Comparison of ENCODE assay signal across 32 cellular contexts in genomic region chr21:14530574-14530973, GRCh38. TPM values are rescaled to one million over a fixed set of nuclear protein-coding genes. Genes with fewer than 3 reads are reported as not detected.
DNase-seq lines count a peak whose midpoint lies in the region; ATAC-seq and TF ChIP-seq lines count a peak whose summit lies in the region.
"Had no signal": no experiment of that assay in that cellular context is flagged by ENCODE, and none has a peak within 500 bp of the region (broad histone marks: within the 10 kb centered on the region; RNA-seq: fewer than 3 reads in every experiment).

No MANE protein-coding gene starts in this region.

- peaks cover 62% of the 10 kb centered on the region for H3K4me1 Mint-ChIP-seq in activated CD4-positive, alpha-beta T cell treated with anti-CD3 and anti-CD28 coated beads, Interleukin-2, amount 10 ng/mL, durations not matched to agents 24 days and 14 days
- H3K4me1 Mint-ChIP-seq in CD4-positive, alpha-beta memory T cell = peaks cover 53 to 74% (median 65%) of the 10 kb centered on the region in 4 donors
- H3K4me1 Mint-ChIP-seq in activated B cell treated with CpG ODN at 0.5 μM for 24 hours = peaks cover 77% of the 10 kb centered on the region
- H3K4me1 Mint-ChIP-seq in central memory CD8-positive, alpha-beta T cell = peaks cover 57% of the 10 kb centered on the region

- H3K36me3 Mint-ChIP-seq in activated CD4-positive, alpha-beta T cell treated with anti-CD3 and anti-CD28 coated beads, Interleukin-2, amount 10 ng/mL, durations not matched to agents 24 days and 14 days (ENCODE audit: low read depth) = peaks cover 55% of the 10 kb centered on the region
- H3K36me3 Mint-ChIP-seq in CD4-positive, alpha-beta memory T cell = peaks cover 9 to 27% of the 10 kb centered on the region in 2 donors
- H3K36me3 Mint-ChIP-seq in activated B cell treated with CpG ODN at 0.5 μM for 24 hours (ENCODE audit: low read depth) = peaks cover 36% of the 10 kb centered on the region
- peaks cover 17% of the 10 kb centered on the region for H3K36me3 Mint-ChIP-seq in central memory CD8-positive, alpha-beta T cell (ENCODE audit: insufficient read depth)

- no peaks in the 10 kb centered on the region for H3K9me3 ChIP-seq in CD4-positive, alpha-beta memory T cell (ENCODE audit: control insufficient read depth in 1 of 2, low read length in 2 of 2)
- H3K9me3 ChIP-seq: A549, BE2C, Caco-2, left lung, prostate gland, thoracic aorta, vagina had no signal

- H3K4me3 ChIP-seq in CD4-positive, alpha-beta memory T cell (ENCODE audit: low read length in 2 of 2) = no peak overlapping the region
- H3K4me3 ChIP-seq: A549, left lung, prostate gland, thoracic aorta, vagina had no signal

- peaks cover 9% of the 10 kb centered on the region for H3K9me3 Mint-ChIP-seq in activated CD4-positive, alpha-beta T cell treated with anti-CD3 and anti-CD28 coated beads, Interleukin-2, amount 10 ng/mL, durations not matched to agents 24 days and 14 days
- H3K9me3 Mint-ChIP-seq in CD4-positive, alpha-beta memory T cell = peaks cover 0 to 2% (median 0%) of the 10 kb centered on the region in 8 donors
- peaks cover 2% of the 10 kb centered on the region for H3K9me3 Mint-ChIP-seq in activated B cell treated with CpG ODN at 0.5 μM for 24 hours
- no peaks in the 10 kb centered on the region for H3K9me3 Mint-ChIP-seq in central memory CD8-positive, alpha-beta T cell

- no peak for TF ChIP-seq CTCF in activated B cell treated with CpG ODN at 0.5 μM for 24 hours (IDR thresholded peaks at IDR 0.05)

- POLR2A ChIA-PET in CD4-positive, alpha-beta memory T cell (lab: Charles Lee; ENCODE audit: partially characterized antibody) = interaction anchor here (3.7 kb wide), 1 partner anchor 13 kb away, joined by 39 read pairs; no protein-coding TSS in a partner anchor
- POLR2A ChIA-PET in activated B cell treated with CpG ODN at 0.5 μM for 24 hours (lab: Charles Lee) = no interaction called here

- no peaks in the 10 kb centered on the region for H3K36me3 ChIP-seq in CD4-positive, alpha-beta memory T cell (ENCODE audit: insufficient read depth, low read length)
- H3K36me3 ChIP-seq: BE2C, left lung, prostate gland, thoracic aorta, vagina had no signal

- intact Hi-C loops in activated CD4-positive, alpha-beta T cell treated with anti-CD3 and anti-CD28 coated beads, Interleukin-2, amount 10 ng/mL, durations not matched to agents 24 days and 14 days (cut with micrococcal nuclease) = loop anchor here (5.0 kb wide), 1 partner anchor 537 kb away; no protein-coding TSS in a partner anchor
- intact Hi-C loops in CD4-positive, alpha-beta memory T cell (cut with micrococcal nuclease) = loop anchor here (5.0 kb wide), 2 partner anchors 52 to 1202 kb away; no protein-coding TSS in a partner anchor
- intact Hi-C loops in activated B cell treated with CpG ODN at 0.5 μM for 24 hours (cut with micrococcal nuclease) = loop anchor here (5.0 kb wide), 3 partner anchors 87 to 1202 kb away; no protein-coding TSS in a partner anchor

- no peak for DNase-seq in activated CD4-positive, alpha-beta T cell treated with anti-CD3 and anti-CD28 coated beads, Interleukin-2, amount 10 ng/mL, durations not matched to agents 24 days and 14 days
- no peak for DNase-seq in activated CD4-positive, alpha-beta T cell treated with anti-CD3 and anti-CD28 coated beads, Interleukin-2, amount 50 U/mL, for 4 hours
- no peak for DNase-seq in CD4-positive, alpha-beta memory T cell
- no peak for DNase-seq in activated B cell treated with CpG ODN at 0.5 μM for 24 hours
- no peak for DNase-seq in central memory CD8-positive, alpha-beta T cell (ENCODE audit: low spot score in 2 of 2)
- DNase-seq in T1000 (lab: John Stamatoyannopoulos, UW) = no peak
- DNase-seq in HPDE6-E6E7 (ENCODE audit: extremely low spot score) = no peak
- DNase-seq: activated CD4-positive, CD25-positive, alpha-beta regulatory T cell treated with anti-CD3 and anti-CD28 coated beads, Interleukin-2, amount 50 U/mL, for 72 hours; activated gamma-delta T cell; amygdala; BE2C; Caco-2; effector memory CD4-positive, alpha-beta T cell; left lung; mesendoderm; NCI-H1048; NCI-H187; NCI-H2171; NCI-H510A treated with DMSO at 0.1 percent for 48 hours; NK-92 treated with Interleukin-12 subunit alpha and Interleukin-12 subunit beta, amount 100 ng/mL, for 24 hours; nucleus accumbens; Right ventricle myocardium superior; stimulated activated CD4-positive, alpha-beta T cell treated with anti-CD3 and anti-CD28 coated beads, Interleukin-12 subunit alpha, Interleukin-12 subunit beta, amount 100 ng/mL, for 4 hours; stimulated activated CD4-positive, alpha-beta T cell treated with anti-CD3 and anti-CD28 coated beads, Interleukin-4, amount 100 ng/mL, for 24 hours; stimulated activated naive CD4-positive, alpha-beta T cell had no signal

- ATAC-seq in activated B cell treated with CpG ODN at 0.5 μM for 24 hours (ENCODE audit: low read depth) (no peak), HG02852 (IDR thresholded peaks at IDR 0.05; ENCODE audit: unreplicated experiment) (no peak)
- ATAC-seq in central memory CD8-positive, alpha-beta T cell (replicated peaks; ENCODE audit: extremely low read depth, poor library complexity, severe bottlenecking) = no peak
- ATAC-seq: A549, left lung, sciatic nerve had no signal

- CTCF ChIA-PET in CD4-positive, alpha-beta memory T cell (lab: Charles Lee; ENCODE audit: partially characterized antibody) = no interaction called here
- CTCF ChIA-PET in activated B cell treated with CpG ODN at 0.5 μM for 24 hours (lab: Charles Lee) = interaction anchor here (4.6 kb wide), 1 partner anchor 207 kb away, joined by 16 read pairs; no protein-coding TSS in a partner anchor

- no peak overlapping the region for H3K27ac ChIP-seq in CD4-positive, alpha-beta memory T cell (ENCODE audit: low read depth, low read length)
- H3K27ac ChIP-seq: A549, left lung, prostate gland, thoracic aorta, vagina had no signal

- no peaks in the 10 kb centered on the region for H3K27me3 ChIP-seq in CD4-positive, alpha-beta memory T cell (ENCODE audit: insufficient read depth, low read length)
- H3K27me3 ChIP-seq: BE2C, left lung, vagina had no signal

- H3K27me3 Mint-ChIP-seq in activated CD4-positive, alpha-beta T cell treated with anti-CD3 and anti-CD28 coated beads, Interleukin-2, amount 10 ng/mL, durations not matched to agents 24 days and 14 days = no peaks in the 10 kb centered on the region
- H3K27me3 Mint-ChIP-seq in CD4-positive, alpha-beta memory T cell = peaks cover 0 to 1% of the 10 kb centered on the region in 2 donors
- no peaks in the 10 kb centered on the region for H3K27me3 Mint-ChIP-seq in activated B cell treated with CpG ODN at 0.5 μM for 24 hours
- H3K27me3 Mint-ChIP-seq in central memory CD8-positive, alpha-beta T cell = no peaks in the 10 kb centered on the region

- H3K4me1 ChIP-seq in CD4-positive, alpha-beta memory T cell (ENCODE audit: insufficient read depth, low read length) = peaks cover 76% of the 10 kb centered on the region
- H3K4me1 ChIP-seq: BE2C, Caco-2, prostate gland had no signal

- H3K27ac Mint-ChIP-seq in activated CD4-positive, alpha-beta T cell treated with anti-CD3 and anti-CD28 coated beads, Interleukin-2, amount 10 ng/mL, durations not matched to agents 24 days and 14 days = peak overlapping the region; percentile 81
- peak overlapping the region; percentile 14 to 94 (median 68) for H3K27ac Mint-ChIP-seq in CD4-positive, alpha-beta memory T cell
- H3K27ac Mint-ChIP-seq in activated B cell treated with CpG ODN at 0.5 μM for 24 hours = peak overlapping the region; percentile 70
- peak overlapping the region; percentile 69 for H3K27ac Mint-ChIP-seq in central memory CD8-positive, alpha-beta T cell (ENCODE audit: low read depth)

- peak overlapping the region; percentile 53 for H3K4me3 Mint-ChIP-seq in activated CD4-positive, alpha-beta T cell treated with anti-CD3 and anti-CD28 coated beads, Interleukin-2, amount 10 ng/mL, durations not matched to agents 24 days and 14 days
- H3K4me3 Mint-ChIP-seq in CD4-positive, alpha-beta memory T cell = peak overlapping the region in 2 of 8 donors; percentile 35 to 56
- no peak overlapping the region for H3K4me3 Mint-ChIP-seq in activated B cell treated with CpG ODN at 0.5 μM for 24 hours
- H3K4me3 Mint-ChIP-seq in central memory CD8-positive, alpha-beta T cell = no peak overlapping the region

RNA-seq across cellular contexts. Expression of gene SAMSN1, which starts 15.5 kb away (rescaled TPM):
- total RNA-seq in activated CD4-positive, alpha-beta T cell treated with anti-CD3 and anti-CD28 coated beads, Interleukin-2, amount 10 ng/mL, durations not matched to agents 24 days and 14 days = 86.4 and 92.7 TPM in 2 replicates
- 10 to 100 TPM; 58.0 to 59.5 TPM for total RNA-seq in CD4-positive, alpha-beta memory T cell
- polyA plus RNA-seq in CD4-positive, alpha-beta memory T cell = 10 to 100 TPM; 50.8 to 56.3 TPM
- 48.7 and 49.7 TPM in 2 replicates for total RNA-seq in activated B cell treated with CpG ODN at 0.5 μM for 24 hours
- total RNA-seq: Caco-2, epithelial cell of proximal tubule had no signal
